ENCODE assay signal across 19 cellular contexts in genomic region chr4:102281171-102281842, GRCh38.
"Had no signal": no experiment of that assay in that cellular context is flagged by ENCODE, and none has a peak within 500 bp of the region (broad histone marks: within the 10 kb centered on the region; RNA-seq: fewer than 3 reads in every experiment).

No MANE protein-coding gene starts in this region.

- H3K27me3 Mint-ChIP-seq: effector memory CD8-positive, alpha-beta T cell; type B pancreatic cell had no signal

- H3K9me3 ChIP-seq: ascending aorta, breast epithelium, suprapubic skin had no signal

- H3K9me3 Mint-ChIP-seq: effector memory CD8-positive, alpha-beta T cell; natural killer cell; type B pancreatic cell had no signal

- DNase-seq: activated CD4-positive, alpha-beta T cell treated with anti-CD3 and anti-CD28 coated beads for 4 hours; activated CD8-positive, alpha-beta memory T cell treated with anti-CD3 and anti-CD28 coated beads, Interleukin-2, amount 50 U/mL, for 48 hours; dermis blood vessel endothelial cell; effector memory CD8-positive, alpha-beta T cell; hippocampal formation; left ventricle myocardium superior; mesendoderm; natural killer cell; posterior cingulate gyrus; stimulated activated CD4-positive, alpha-beta T cell treated with anti-CD3 and anti-CD28 coated beads, Interleukin-2, amount 100 ng/mL, for 48 hours; stimulated activated naive CD4-positive, alpha-beta T cell; T-helper 1 cell had no signal

- ATAC-seq: effector memory CD8-positive, alpha-beta T cell; left ventricle myocardium superior; natural killer cell; SK-N-SH treated with all-trans-retinoic acid at 6 μM for 48 hours; WTC11 had no signal

- H3K27ac Mint-ChIP-seq: activated T-helper 1 cell treated with anti-CD3 and anti-CD28 coated beads, Interleukin-12 subunit alpha, Interleukin-12 subunit beta, Interleukin-2, Interleukin-4 antibody, amounts not matched to agents 30 ng/mL and 10 ng/mL and 1 ng/mL, durations not matched to agents 14 hours and 24 hours and 36 hours; effector memory CD8-positive, alpha-beta T cell; natural killer cell; type B pancreatic cell; WTC11 had no signal

- H3K4me3 Mint-ChIP-seq: activated T-helper 1 cell treated with anti-CD3 and anti-CD28 coated beads, Interleukin-12 subunit alpha, Interleukin-12 subunit beta, Interleukin-2, Interleukin-4 antibody, amounts not matched to agents 30 ng/mL and 10 ng/mL and 1 ng/mL, durations not matched to agents 14 hours and 24 hours and 36 hours; effector memory CD8-positive, alpha-beta T cell; natural killer cell; type B pancreatic cell; WTC11 had no signal

- H3K36me3 Mint-ChIP-seq: natural killer cell had no signal

- H3K4me1 Mint-ChIP-seq: natural killer cell, WTC11 had no signal
